1 cellular context compared by ENCODE assay signal in the genomic region with DNA sequence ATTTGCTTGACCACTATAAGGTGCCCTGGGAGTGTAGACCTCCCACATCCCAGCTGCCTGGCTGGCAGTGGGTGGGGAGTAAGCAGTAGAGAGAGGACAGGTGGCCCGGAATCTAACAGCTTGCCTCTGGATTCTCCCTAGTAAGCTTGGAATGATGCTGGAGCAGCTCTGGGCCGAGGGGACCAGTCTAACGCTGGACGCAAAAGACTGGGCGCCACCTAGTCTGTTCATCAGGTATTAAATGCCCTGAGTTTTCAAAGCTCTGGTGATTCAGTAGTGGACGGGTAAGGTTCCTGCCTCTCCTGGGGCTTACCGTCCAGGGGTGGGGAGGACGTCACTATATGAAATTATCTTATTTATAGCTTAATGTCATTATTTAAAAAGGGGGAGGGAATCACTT.
TF ChIP-seq lines count a peak whose summit lies in the region.

No MANE protein-coding gene starts in this region.

TF ChIP-seq in GM23338, 12 proteins besides CTCF, POLR2A, EP300 and RAD21:
- TF ChIP-seq, protein P1, sequence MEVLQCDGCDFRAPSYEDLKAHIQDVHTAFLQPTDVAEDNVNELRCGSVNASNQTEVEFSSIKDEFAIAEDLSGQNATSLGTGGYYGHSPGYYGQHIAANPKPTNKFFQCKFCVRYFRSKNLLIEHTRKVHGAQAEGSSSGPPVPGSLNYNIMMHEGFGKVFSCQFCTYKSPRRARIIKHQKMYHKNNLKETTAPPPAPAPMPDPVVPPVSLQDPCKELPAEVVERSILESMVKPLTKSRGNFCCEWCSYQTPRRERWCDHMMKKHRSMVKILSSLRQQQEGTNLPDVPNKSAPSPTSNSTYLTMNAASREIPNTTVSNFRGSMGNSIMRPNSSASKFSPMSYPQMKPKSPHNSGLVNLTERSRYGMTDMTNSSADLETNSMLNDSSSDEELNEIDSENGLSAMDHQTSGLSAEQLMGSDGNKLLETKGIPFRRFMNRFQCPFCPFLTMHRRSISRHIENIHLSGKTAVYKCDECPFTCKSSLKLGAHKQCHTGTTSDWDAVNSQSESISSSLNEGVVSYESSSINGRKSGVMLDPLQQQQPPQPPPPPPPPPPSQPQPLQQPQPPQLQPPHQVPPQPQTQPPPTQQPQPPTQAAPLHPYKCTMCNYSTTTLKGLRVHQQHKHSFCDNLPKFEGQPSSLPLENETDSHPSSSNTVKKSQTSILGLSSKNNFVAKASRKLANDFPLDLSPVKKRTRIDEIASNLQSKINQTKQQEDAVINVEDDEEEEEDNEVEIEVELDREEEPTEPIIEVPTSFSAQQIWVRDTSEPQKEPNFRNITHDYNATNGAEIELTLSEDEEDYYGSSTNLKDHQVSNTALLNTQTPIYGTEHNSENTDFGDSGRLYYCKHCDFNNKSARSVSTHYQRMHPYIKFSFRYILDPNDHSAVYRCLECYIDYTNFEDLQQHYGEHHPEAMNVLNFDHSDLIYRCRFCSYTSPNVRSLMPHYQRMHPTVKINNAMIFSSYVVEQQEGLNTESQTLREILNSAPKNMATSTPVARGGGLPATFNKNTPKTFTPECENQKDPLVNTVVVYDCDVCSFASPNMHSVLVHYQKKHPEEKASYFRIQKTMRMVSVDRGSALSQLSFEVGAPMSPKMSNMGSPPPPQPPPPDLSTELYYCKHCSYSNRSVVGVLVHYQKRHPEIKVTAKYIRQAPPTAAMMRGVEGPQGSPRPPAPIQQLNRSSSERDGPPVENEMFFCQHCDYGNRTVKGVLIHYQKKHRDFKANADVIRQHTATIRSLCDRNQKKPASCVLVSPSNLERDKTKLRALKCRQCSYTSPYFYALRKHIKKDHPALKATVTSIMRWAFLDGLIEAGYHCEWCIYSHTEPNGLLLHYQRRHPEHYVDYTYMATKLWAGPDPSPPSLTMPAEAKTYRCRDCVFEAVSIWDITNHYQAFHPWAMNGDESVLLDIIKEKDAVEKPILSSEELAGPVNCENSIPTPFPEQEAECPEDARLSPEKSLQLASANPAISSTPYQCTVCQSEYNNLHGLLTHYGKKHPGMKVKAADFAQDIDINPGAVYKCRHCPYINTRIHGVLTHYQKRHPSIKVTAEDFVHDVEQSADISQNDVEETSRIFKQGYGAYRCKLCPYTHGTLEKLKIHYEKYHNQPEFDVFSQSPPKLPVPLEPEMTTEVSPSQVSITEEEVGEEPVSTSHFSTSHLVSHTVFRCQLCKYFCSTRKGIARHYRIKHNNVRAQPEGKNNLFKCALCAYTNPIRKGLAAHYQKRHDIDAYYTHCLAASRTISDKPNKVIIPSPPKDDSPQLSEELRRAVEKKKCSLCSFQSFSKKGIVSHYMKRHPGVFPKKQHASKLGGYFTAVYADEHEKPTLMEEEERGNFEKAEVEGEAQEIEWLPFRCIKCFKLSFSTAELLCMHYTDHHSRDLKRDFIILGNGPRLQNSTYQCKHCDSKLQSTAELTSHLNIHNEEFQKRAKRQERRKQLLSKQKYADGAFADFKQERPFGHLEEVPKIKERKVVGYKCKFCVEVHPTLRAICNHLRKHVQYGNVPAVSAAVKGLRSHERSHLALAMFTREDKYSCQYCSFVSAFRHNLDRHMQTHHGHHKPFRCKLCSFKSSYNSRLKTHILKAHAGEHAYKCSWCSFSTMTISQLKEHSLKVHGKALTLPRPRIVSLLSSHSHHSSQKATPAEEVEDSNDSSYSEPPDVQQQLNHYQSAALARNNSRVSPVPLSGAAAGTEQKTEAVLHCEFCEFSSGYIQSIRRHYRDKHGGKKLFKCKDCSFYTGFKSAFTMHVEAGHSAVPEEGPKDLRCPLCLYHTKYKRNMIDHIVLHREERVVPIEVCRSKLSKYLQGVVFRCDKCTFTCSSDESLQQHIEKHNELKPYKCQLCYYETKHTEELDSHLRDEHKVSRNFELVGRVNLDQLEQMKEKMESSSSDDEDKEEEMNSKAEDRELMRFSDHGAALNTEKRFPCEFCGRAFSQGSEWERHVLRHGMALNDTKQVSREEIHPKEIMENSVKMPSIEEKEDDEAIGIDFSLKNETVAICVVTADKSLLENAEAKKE (CRISPR knock-in tag; IDR thresholded peaks at IDR 0.05) = no peak
- no peak for TF ChIP-seq ZNF331 (CRISPR knock-in tag; IDR thresholded peaks at IDR 0.05; ENCODE audit: low read depth)
- no peak for TF ChIP-seq CREB1 (CRISPR knock-in tag; IDR thresholded peaks at IDR 0.05; ENCODE audit: low read depth)
- no peak for TF ChIP-seq JUNB (IDR thresholded peaks at IDR 0.05; ENCODE audit: unreplicated experiment)
- TF ChIP-seq, protein P2, sequence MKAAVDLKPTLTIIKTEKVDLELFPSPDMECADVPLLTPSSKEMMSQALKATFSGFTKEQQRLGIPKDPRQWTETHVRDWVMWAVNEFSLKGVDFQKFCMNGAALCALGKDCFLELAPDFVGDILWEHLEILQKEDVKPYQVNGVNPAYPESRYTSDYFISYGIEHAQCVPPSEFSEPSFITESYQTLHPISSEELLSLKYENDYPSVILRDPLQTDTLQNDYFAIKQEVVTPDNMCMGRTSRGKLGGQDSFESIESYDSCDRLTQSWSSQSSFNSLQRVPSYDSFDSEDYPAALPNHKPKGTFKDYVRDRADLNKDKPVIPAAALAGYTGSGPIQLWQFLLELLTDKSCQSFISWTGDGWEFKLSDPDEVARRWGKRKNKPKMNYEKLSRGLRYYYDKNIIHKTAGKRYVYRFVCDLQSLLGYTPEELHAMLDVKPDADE (IDR thresholded peaks at IDR 0.05) = no peak
- TF ChIP-seq EZH2 (IDR thresholded peaks at IDR 0.05; ENCODE audit: low read depth, unreplicated experiment) = no peak
- TF ChIP-seq EZH2phosphoT487 (IDR thresholded peaks at IDR 0.05; ENCODE audit: unreplicated experiment) = no peak
- no peak for TF ChIP-seq NANOG (IDR thresholded peaks at IDR 0.05; ENCODE audit: borderline replicate concordance)
- no peak for TF ChIP-seq STAT1 (IDR thresholded peaks at IDR 0.05; ENCODE audit: unreplicated experiment)
- no peak for TF ChIP-seq POLR2AphosphoS5 (IDR thresholded peaks at IDR 0.05; ENCODE audit: low read depth)
- TF ChIP-seq, protein P3, sequence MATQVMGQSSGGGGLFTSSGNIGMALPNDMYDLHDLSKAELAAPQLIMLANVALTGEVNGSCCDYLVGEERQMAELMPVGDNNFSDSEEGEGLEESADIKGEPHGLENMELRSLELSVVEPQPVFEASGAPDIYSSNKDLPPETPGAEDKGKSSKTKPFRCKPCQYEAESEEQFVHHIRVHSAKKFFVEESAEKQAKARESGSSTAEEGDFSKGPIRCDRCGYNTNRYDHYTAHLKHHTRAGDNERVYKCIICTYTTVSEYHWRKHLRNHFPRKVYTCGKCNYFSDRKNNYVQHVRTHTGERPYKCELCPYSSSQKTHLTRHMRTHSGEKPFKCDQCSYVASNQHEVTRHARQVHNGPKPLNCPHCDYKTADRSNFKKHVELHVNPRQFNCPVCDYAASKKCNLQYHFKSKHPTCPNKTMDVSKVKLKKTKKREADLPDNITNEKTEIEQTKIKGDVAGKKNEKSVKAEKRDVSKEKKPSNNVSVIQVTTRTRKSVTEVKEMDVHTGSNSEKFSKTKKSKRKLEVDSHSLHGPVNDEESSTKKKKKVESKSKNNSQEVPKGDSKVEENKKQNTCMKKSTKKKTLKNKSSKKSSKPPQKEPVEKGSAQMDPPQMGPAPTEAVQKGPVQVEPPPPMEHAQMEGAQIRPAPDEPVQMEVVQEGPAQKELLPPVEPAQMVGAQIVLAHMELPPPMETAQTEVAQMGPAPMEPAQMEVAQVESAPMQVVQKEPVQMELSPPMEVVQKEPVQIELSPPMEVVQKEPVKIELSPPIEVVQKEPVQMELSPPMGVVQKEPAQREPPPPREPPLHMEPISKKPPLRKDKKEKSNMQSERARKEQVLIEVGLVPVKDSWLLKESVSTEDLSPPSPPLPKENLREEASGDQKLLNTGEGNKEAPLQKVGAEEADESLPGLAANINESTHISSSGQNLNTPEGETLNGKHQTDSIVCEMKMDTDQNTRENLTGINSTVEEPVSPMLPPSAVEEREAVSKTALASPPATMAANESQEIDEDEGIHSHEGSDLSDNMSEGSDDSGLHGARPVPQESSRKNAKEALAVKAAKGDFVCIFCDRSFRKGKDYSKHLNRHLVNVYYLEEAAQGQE (IDR thresholded peaks at IDR 0.05; ENCODE audit: unreplicated experiment) = no peak
